8 cellular contexts compared by ENCODE assay signal in the genomic region with DNA sequence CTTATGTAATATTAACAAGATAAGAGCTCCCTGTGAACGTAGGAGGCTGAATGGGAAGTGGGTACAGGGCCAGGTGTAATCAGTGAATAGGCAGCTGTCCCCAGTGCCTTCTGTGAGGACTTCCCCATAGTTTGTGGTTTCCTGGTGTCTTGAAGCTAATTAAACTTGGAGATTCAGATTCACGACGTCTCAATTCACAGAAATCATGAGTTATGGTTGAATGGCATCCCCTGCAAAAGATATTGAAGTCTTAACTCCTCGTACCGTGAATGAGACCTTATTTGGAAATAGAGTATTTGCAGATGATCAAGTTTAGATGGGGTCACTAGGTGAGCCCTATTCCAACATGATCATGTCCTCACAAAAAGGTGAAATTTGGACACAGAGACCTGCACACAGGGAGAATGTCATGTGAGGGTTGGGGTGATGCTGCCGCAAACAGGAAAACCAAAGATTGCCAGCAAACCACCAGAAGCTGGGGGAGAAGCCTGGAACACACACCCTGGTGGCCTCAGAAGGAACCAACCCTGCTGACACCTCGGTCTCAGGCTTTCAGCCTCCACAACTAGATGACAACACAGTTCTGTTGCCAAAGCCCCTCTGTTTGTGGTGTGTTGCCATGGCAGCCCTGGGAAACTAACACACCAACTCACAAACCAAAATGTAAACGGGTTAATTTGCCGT. TPM values are rescaled to one million over a fixed set of nuclear protein-coding genes. Genes with fewer than 3 reads are reported as not detected.
DNase-seq lines count a peak whose midpoint lies in the region; ATAC-seq and TF ChIP-seq lines count a peak whose summit lies in the region.

No MANE protein-coding gene starts in this region.

- no peaks in the 10 kb centered on the region for H3K9me3 ChIP-seq in mammary epithelial cell (replicated peaks; ENCODE audit: insufficient read depth, low read length)

- ATAC-seq in GM21825 (IDR thresholded peaks at IDR 0.05; ENCODE audit: unreplicated experiment): peak; percentile 51
- ATAC-seq in naive thymus-derived CD8-positive, alpha-beta T cell: peak; percentile 74 to 79
- ATAC-seq in omental fat pad (ENCODE audit: low FRiP score): no peak
- no peak for ATAC-seq in HG02840 (IDR thresholded peaks at IDR 0.05; ENCODE audit: low FRiP score, unreplicated experiment)

- H3K4me3 ChIP-seq in mammary epithelial cell (replicated peaks in 1 of 3; ENCODE audit: insufficient read depth in 1 of 3, low read depth in 2 of 3, low read length in 3 of 3): no peak overlapping the region

- no peak overlapping the region for H2AFZ ChIP-seq in mammary epithelial cell (ENCODE audit: low read depth, low read length)

- no peak overlapping the region for H3K27ac ChIP-seq in mammary epithelial cell (ENCODE audit: insufficient read depth, low read depth, low read length)

- no peaks in the 10 kb centered on the region for H4K20me1 ChIP-seq in mammary epithelial cell (ENCODE audit: insufficient read depth, low read length)

- intact Hi-C loops in mammary epithelial cell (cut with micrococcal nuclease): no loop called here

- WGBS in mammary epithelial cell (ENCODE audit: low coverage, missing lambda C conversion rate): 63% methylated on average over 8 of the region's 9 CpGs

- H3K9me3 Mint-ChIP-seq in activated naive CD4-positive, alpha-beta T cell treated with anti-CD3 and anti-CD28 coated beads, Interleukin-2, amount 10 ng/mL, durations not matched to agents 7 days and 5 days: no peaks in the 10 kb centered on the region
- H3K9me3 Mint-ChIP-seq in naive thymus-derived CD8-positive, alpha-beta T cell: no peaks in the 10 kb centered on the region

- CTCF ChIA-PET in activated naive CD4-positive, alpha-beta T cell treated with anti-CD3 and anti-CD28 coated beads, Interleukin-2, amount 10 ng/mL, durations not matched to agents 7 days and 5 days (lab: Charles Lee): interaction anchor here (0.6 to 3.3 kb wide), 14 partner anchors 16 to 334 kb away, joined by 3 to 32 read pairs (median 4); no protein-coding TSS in a partner anchor
- CTCF ChIA-PET in mammary epithelial cell (lab: Charles Lee; ENCODE audit: low non-redundant PET): no interaction called here

- dilution Hi-C loops in mammary epithelial cell (cut with HindIII; ENCODE audit: low sequenced_read_pairs): no loop called here

- peaks cover 88% of the 10 kb centered on the region for H3K4me1 Mint-ChIP-seq in activated naive CD4-positive, alpha-beta T cell treated with anti-CD3 and anti-CD28 coated beads, Interleukin-2, amount 10 ng/mL, durations not matched to agents 7 days and 5 days
- peaks cover 24 to 92% (median 73%) of the 10 kb centered on the region in 4 donors for H3K4me1 Mint-ChIP-seq in naive thymus-derived CD8-positive, alpha-beta T cell

- no peaks in the 10 kb centered on the region for H3K36me3 ChIP-seq in mammary epithelial cell (ENCODE audit: insufficient read depth, low read length)

- no TSS peak for BruUV-seq in mammary epithelial cell (replicated peaks; lab: Mats Ljungman, UMichigan)

- POLR2A ChIA-PET in naive thymus-derived CD8-positive, alpha-beta T cell (lab: Charles Lee): interaction anchor here (0.9 to 3.2 kb wide), 17 partner anchors 9 to 199 kb away, joined by 3 to 43 read pairs (median 6); a partner anchor contains a TSS

- H3K4me1 ChIP-seq in mammary epithelial cell (ENCODE audit: insufficient read depth, low read length): no peaks in the 10 kb centered on the region

- no peak overlapping the region for H3K9ac ChIP-seq in mammary epithelial cell (ENCODE audit: insufficient read depth, low read length)

- peaks cover 39% of the 10 kb centered on the region for H3K36me3 Mint-ChIP-seq in activated naive CD4-positive, alpha-beta T cell treated with anti-CD3 and anti-CD28 coated beads, Interleukin-2, amount 10 ng/mL, durations not matched to agents 7 days and 5 days
- peaks cover 0 to 10% (median 8%) of the 10 kb centered on the region in 3 donors for H3K36me3 Mint-ChIP-seq in naive thymus-derived CD8-positive, alpha-beta T cell

- H3K4me3 Mint-ChIP-seq in activated naive CD4-positive, alpha-beta T cell treated with anti-CD3 and anti-CD28 coated beads, Interleukin-2, amount 10 ng/mL, durations not matched to agents 7 days and 5 days: peak overlapping the region; percentile 61
- peak overlapping the region; percentile 41 to 84 (median 79) for H3K4me3 Mint-ChIP-seq in naive thymus-derived CD8-positive, alpha-beta T cell

- TF ChIP-seq CTCF in omental fat pad (IDR thresholded peaks at IDR 0.05): no peak
- TF ChIP-seq CTCF in mammary epithelial cell (conservative IDR thresholded peaks at IDR 0.05 in 1 of 2, IDR thresholded peaks at IDR 0.05 in 1 of 2; ENCODE audit: extremely low read depth in 1 of 2, insufficient read depth in 1 of 2, low read depth in 1 of 2, low read length in 2 of 2): peak in 1 of 2 donors; percentile 21

- no peaks in the 10 kb centered on the region for H3K27me3 ChIP-seq in mammary epithelial cell (ENCODE audit: insufficient read depth, low read length)

- in situ Hi-C loops in mammary epithelial cell (cut with MboI; ENCODE audit: low sequenced_read_pairs in 2 of 2): loop anchor here in 1 of 2 donors (25.0 kb wide), 1 partner anchor 221 kb away; no protein-coding TSS in a partner anchor

- DNase-seq in ELF-1 (ENCODE audit: low read depth, low spot score): peak; percentile 63
- peak; percentile 31 for DNase-seq in OCI-M1 (lab: John Stamatoyannopoulos, UW)
- DNase-seq in activated naive CD4-positive, alpha-beta T cell treated with anti-CD3 and anti-CD28 coated beads, Interleukin-2, amount 10 ng/mL, durations not matched to agents 7 days and 5 days: peak; percentile 88
- DNase-seq in naive thymus-derived CD8-positive, alpha-beta T cell: peak; percentile 59 to 94 (median 86)
- DNase-seq in omental fat pad (ENCODE audit: low spot score): no peak
- DNase-seq in mammary epithelial cell: no peak

- H3K27ac Mint-ChIP-seq in activated naive CD4-positive, alpha-beta T cell treated with anti-CD3 and anti-CD28 coated beads, Interleukin-2, amount 10 ng/mL, durations not matched to agents 7 days and 5 days: peak overlapping the region; percentile 93
- peak overlapping the region; percentile 89 to 99 (median 97) for H3K27ac Mint-ChIP-seq in naive thymus-derived CD8-positive, alpha-beta T cell

- no peak overlapping the region for H3K4me2 ChIP-seq in mammary epithelial cell (ENCODE audit: insufficient read depth, low read depth, low read length)

- H3K79me2 ChIP-seq in mammary epithelial cell (ENCODE audit: insufficient read depth, low read length): no peaks in the 10 kb centered on the region

- H3K27me3 Mint-ChIP-seq in activated naive CD4-positive, alpha-beta T cell treated with anti-CD3 and anti-CD28 coated beads, Interleukin-2, amount 10 ng/mL, durations not matched to agents 7 days and 5 days: no peaks in the 10 kb centered on the region
- H3K27me3 Mint-ChIP-seq in naive thymus-derived CD8-positive, alpha-beta T cell: no peaks in the 10 kb centered on the region

RNA-seq across cellular contexts. Expression of a gene that starts 13.2 kb away (rescaled TPM):
- total RNA-seq in naive thymus-derived CD8-positive, alpha-beta T cell: 100 to 1,000 TPM; 137 to 142 TPM
- 100 to 1,000 TPM in 2 of 3 donors, 10 to 100 TPM in 1; 52.9 to 140 (median 112) TPM for polyA plus RNA-seq in naive thymus-derived CD8-positive, alpha-beta T cell
- 10 to 100 TPM; 13.7 to 32.2 (median 19.3) TPM for total RNA-seq in omental fat pad
- total RNA-seq in mammary epithelial cell: 10 to 100 TPM; 94.2 to 98.9 TPM
- 64.9 TPM for polyA plus RNA-seq in mammary epithelial cell
- polyA minus RNA-seq in mammary epithelial cell: 59.3 TPM

Comparison
In these comparisons a context has a peak if more than half of its experiments do, and no peak if none do; other contexts are left out.
1. DNase-seq: peak in ELF-1 (single experiment), OCI-M1 (single experiment), activated naive CD4-positive, alpha-beta T cell treated with anti-CD3 and anti-CD28 coated beads, Interleukin-2, amount 10 ng/mL, durations not matched to agents 7 days and 5 days (single experiment) and naive thymus-derived CD8-positive, alpha-beta T cell (10 of 10); none in omental fat pad (single experiment) and mammary epithelial cell (single experiment).
2. ATAC-seq: peak in GM21825 (single experiment) and naive thymus-derived CD8-positive, alpha-beta T cell (2 of 2); none in omental fat pad (single experiment) and HG02840 (single experiment).